Comparison of ENCODE assay signal across 8 cellular contexts in the genomic region with DNA sequence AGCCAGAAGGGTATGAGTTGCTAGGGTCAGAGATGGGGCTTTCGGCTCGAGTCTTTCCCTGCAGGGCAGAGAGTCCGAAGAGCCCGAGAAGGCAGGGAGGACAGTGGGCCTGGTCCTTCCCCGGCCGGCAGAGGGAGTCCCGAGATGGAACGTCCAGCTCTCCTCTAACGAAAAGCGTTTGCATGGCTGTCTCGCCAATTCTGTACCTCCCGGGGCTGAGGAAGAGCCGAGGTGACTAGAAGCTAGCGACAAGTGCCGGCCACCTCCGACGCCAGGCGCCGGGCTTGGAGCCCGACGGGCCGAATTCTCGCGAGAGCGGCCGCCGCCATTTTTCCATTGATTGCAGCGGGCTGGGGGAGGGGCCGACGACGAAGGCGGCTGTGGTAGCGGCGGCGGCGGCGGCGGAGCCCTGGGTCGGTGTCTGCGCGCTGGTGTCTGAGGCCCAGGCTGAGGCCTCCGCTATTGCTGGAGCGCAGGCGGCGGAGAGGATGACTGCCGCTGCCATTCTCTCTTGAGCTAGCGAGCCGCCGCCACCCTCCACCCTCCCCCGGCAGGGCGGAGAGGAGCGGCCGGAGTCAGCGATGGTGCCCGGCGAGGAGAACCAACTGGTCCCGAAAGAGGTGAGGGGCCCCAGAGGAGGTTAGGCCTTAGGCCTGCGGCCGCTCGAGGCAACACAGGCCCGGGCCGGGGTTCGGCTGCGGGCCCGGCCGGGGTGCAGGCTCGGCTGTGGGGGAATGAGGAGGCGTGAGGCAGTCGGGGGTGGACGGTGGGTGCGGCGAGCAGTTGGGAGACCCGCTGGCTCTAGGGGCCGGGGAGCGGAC. TPM values are rescaled to one million over a fixed set of nuclear protein-coding genes. Genes with fewer than 3 reads are reported as not detected.
A peak's percentile ranks its signal among the peaks of the same experiment; 100 is the strongest.
DNase-seq lines count a peak whose midpoint lies in the region; ATAC-seq, FAIRE-seq and TF ChIP-seq lines count a peak whose summit lies in the region.

Gene USP47, plus strand, starts transcription at position 368 of the 821 bp plus-strand sequence. Its CDS starts 214 bp downstream, at position 582.

- H3K36me3 Mint-ChIP-seq in activated naive CD8-positive, alpha-beta T cell treated with anti-CD3 and anti-CD28 coated beads, Interleukin-2, amount 50 U/mL, for 24 hours (ENCODE audit: low read depth) = peaks cover under 1% of the 10 kb centered on the region
- no peaks in the 10 kb centered on the region for H3K36me3 Mint-ChIP-seq in type B pancreatic cell

- H3K9me3 Mint-ChIP-seq in activated naive CD8-positive, alpha-beta T cell treated with anti-CD3 and anti-CD28 coated beads, Interleukin-2, amount 50 U/mL, for 24 hours = no peaks in the 10 kb centered on the region
- H3K9me3 Mint-ChIP-seq in type B pancreatic cell = no peaks in the 10 kb centered on the region

- TF ChIP-seq CTCF in type B pancreatic cell (conservative IDR thresholded peaks at IDR 0.05) = peak; percentile 69

- intact Hi-C loops in cardiac septum (cut with DNase I) = loop anchor here (5.0 kb wide), 1 partner anchor 1035 kb away; the partner anchor contains the start of gene EIF4G2

- ATAC-seq in HG02759 (IDR thresholded peaks at IDR 0.05; ENCODE audit: unreplicated experiment) = peak; percentile 83
- peak; percentile 74 for ATAC-seq in activated naive CD8-positive, alpha-beta T cell treated with anti-CD3 and anti-CD28 coated beads, Interleukin-2, amount 50 U/mL, for 24 hours

- no peak within 1 kb of the TSS for H3K27ac Mint-ChIP-seq in activated naive CD8-positive, alpha-beta T cell treated with anti-CD3 and anti-CD28 coated beads, Interleukin-2, amount 50 U/mL, for 24 hours
- no peak within 1 kb of the TSS for H3K27ac Mint-ChIP-seq in type B pancreatic cell

- H3K27me3 Mint-ChIP-seq in activated naive CD8-positive, alpha-beta T cell treated with anti-CD3 and anti-CD28 coated beads, Interleukin-2, amount 50 U/mL, for 24 hours = peaks cover 12% of the 10 kb centered on the region
- no peaks in the 10 kb centered on the region for H3K27me3 Mint-ChIP-seq in type B pancreatic cell

- no peak within 1 kb of the TSS for H3K4me3 Mint-ChIP-seq in activated naive CD8-positive, alpha-beta T cell treated with anti-CD3 and anti-CD28 coated beads, Interleukin-2, amount 50 U/mL, for 24 hours
- H3K4me3 Mint-ChIP-seq in type B pancreatic cell = no peak within 1 kb of the TSS

- TF ChIP-seq POLR2A in GM12891 (IDR thresholded peaks at IDR 0.05; ENCODE audit: low read depth, low read length) = peak; percentile 92

- FAIRE-seq in GM12891 (lab: Jason Lieb, UNC) = no peak

- peak; percentile 59 for DNase-seq in GM12891 (ENCODE audit: insufficient read length, low spot score)
- peak; percentile 87 for DNase-seq in NCI-H1105 treated with DMSO at 0.1 percent for 48 hours (lab: John Stamatoyannopoulos, UW)
- DNase-seq in SW 1271 (lab: John Stamatoyannopoulos, UW) = peak; percentile 63 to 86
- peak; percentile 95 for DNase-seq in activated naive CD8-positive, alpha-beta T cell treated with anti-CD3 and anti-CD28 coated beads, Interleukin-2, amount 50 U/mL, for 24 hours
- DNase-seq in cardiac septum (ENCODE audit: low spot score) = peak; percentile 96
- DNase-seq in pons (ENCODE audit: low spot score) = peak; percentile 79
- DNase-seq in type B pancreatic cell (ENCODE audit: extremely low spot score, unreplicated experiment) = peak; percentile 92

- peaks cover 6% of the 10 kb centered on the region for H3K4me1 Mint-ChIP-seq in activated naive CD8-positive, alpha-beta T cell treated with anti-CD3 and anti-CD28 coated beads, Interleukin-2, amount 50 U/mL, for 24 hours
- peaks cover 20% of the 10 kb centered on the region for H3K4me1 Mint-ChIP-seq in type B pancreatic cell (ENCODE audit: unreplicated experiment)

TF ChIP-seq in GM12891, 5 proteins besides CTCF, POLR2A, EP300 and RAD21:
- TF ChIP-seq PAX5 (IDR thresholded peaks at IDR 0.05; ENCODE audit: insufficient read depth, low read length, severe bottlenecking) (peak; percentile 8), POLR2AphosphoS5 (IDR thresholded peaks at IDR 0.05; ENCODE audit: low read depth, low read length) (no peak; the same call in 1 of the 2 replicates), TAF1 (IDR thresholded peaks at IDR 0.05; ENCODE audit: low read depth, low read length) (peak; percentile 89), POU2F2 (IDR thresholded peaks at IDR 0.05; ENCODE audit: low read depth, low read length) (peak; percentile 55; the same call in 1 of the 2 replicates), SPI1 (IDR thresholded peaks at IDR 0.05; ENCODE audit: low read depth, low read length) (no peak)
TF ChIP-seq in GM12891: peak in this region for 3.

RNA-seq across cellular contexts. Expression of gene USP47, which starts in this region (rescaled TPM):
- 25.3 TPM for polyA plus RNA-seq in GM12891 (2012; ENCODE audit: low read depth, missing spikeins)
- total RNA-seq in cardiac septum (61.6 TPM), type B pancreatic cell (ENCODE audit: low replicate concordance) (46.3 and 54.4 TPM in 2 replicates)

Comparison
In these comparisons a context has a peak if more than half of its experiments do, and no peak if none do; other contexts are left out.
1. Peak in every context shown above with its lines: DNase-seq and ATAC-seq.